22 cellular contexts compared by ENCODE assay signal in the genomic region with DNA sequence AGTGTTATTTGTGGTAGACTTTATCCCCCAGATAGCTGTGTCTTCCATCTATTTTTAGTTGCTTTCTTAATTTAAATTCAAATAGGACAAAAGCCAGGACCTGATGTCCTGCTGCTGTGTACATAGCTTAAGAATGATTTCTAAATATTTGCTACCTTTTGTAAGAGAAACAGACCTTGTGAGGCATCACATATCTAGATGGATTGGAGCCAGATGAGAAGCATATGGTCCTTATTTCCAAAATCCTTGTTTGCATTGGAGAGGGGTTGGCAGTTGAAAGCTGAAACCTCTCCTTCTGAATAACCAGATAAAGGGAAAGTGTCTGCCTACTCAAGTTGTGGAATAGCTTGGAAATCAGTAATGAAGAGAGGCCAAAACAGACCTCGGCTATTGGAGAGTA. TPM values are rescaled to one million over a fixed set of nuclear protein-coding genes. Genes with fewer than 3 reads are reported as not detected.
DNase-seq lines count a peak whose midpoint lies in the region; ATAC-seq lines count a peak whose summit lies in the region.
"Had no signal": no experiment of that assay in that cellular context is flagged by ENCODE, and none has a peak within 500 bp of the region (broad histone marks: within the 10 kb centered on the region; RNA-seq: fewer than 3 reads in every experiment).

No MANE protein-coding gene starts in this region.

- no peaks in the 10 kb centered on the region for H3K9me3 Mint-ChIP-seq in activated CD4-positive, alpha-beta T cell treated with anti-CD3 and anti-CD28 coated beads, Interleukin-2, amount 10 ng/mL, durations not matched to agents 7 days and 5 days

- H3K27me3 Mint-ChIP-seq in activated CD4-positive, alpha-beta T cell treated with anti-CD3 and anti-CD28 coated beads, Interleukin-2, amount 10 ng/mL, durations not matched to agents 7 days and 5 days: peaks cover 4% of the 10 kb centered on the region

- H3K36me3 Mint-ChIP-seq in activated CD4-positive, alpha-beta T cell treated with anti-CD3 and anti-CD28 coated beads, Interleukin-2, amount 10 ng/mL, durations not matched to agents 7 days and 5 days (ENCODE audit: low read depth): no peaks in the 10 kb centered on the region

- in situ Hi-C loops in ACHN (cut with HindIII; ENCODE audit: low pct_ligation_motif_present, low pct_unique_long_range_greater_than_20kb, low sequenced_read_pairs): no loop called here

- no peak overlapping the region for H3K4me3 Mint-ChIP-seq in activated CD4-positive, alpha-beta T cell treated with anti-CD3 and anti-CD28 coated beads, Interleukin-2, amount 10 ng/mL, durations not matched to agents 7 days and 5 days
- H3K4me3 Mint-ChIP-seq: CD14-positive monocyte, neural progenitor cell had no signal

- POLR2A ChIA-PET in activated CD4-positive, alpha-beta T cell treated with anti-CD3 and anti-CD28 coated beads, Interleukin-2, amount 10 ng/mL, durations not matched to agents 7 days and 5 days (lab: Charles Lee): no interaction called here

- CTCF ChIA-PET in activated CD4-positive, alpha-beta T cell treated with anti-CD3 and anti-CD28 coated beads, Interleukin-2, amount 10 ng/mL, durations not matched to agents 7 days and 5 days (lab: Charles Lee): no interaction called here

- H3K4me1 Mint-ChIP-seq in activated CD4-positive, alpha-beta T cell treated with anti-CD3 and anti-CD28 coated beads, Interleukin-2, amount 10 ng/mL, durations not matched to agents 7 days and 5 days: no peaks in the 10 kb centered on the region

- no peak for ATAC-seq in HG03025 (IDR thresholded peaks at IDR 0.05; ENCODE audit: low FRiP score, unreplicated experiment)
- ATAC-seq: PC-3; stimulated activated naive CD8-positive, alpha-beta T cell treated with anti-CD3 and anti-CD28 coated beads, Interleukin-15, Interleukin-2, amounts not matched to agents 100 U/mL and 50 U/mL, for 24 hours had no signal

- peak; percentile 56 for DNase-seq in NCI-H1105 treated with DMSO at 0.1 percent for 48 hours (lab: John Stamatoyannopoulos, UW)
- DNase-seq in NCI-H1105 (lab: John Stamatoyannopoulos, UW): no peak
- peak; percentile 98 for DNase-seq in NCI-H2029 treated with DMSO at 0.1 percent for 48 hours (lab: John Stamatoyannopoulos, UW)
- DNase-seq in NCI-H774 (lab: John Stamatoyannopoulos, UW): peak; percentile 38
- peak; percentile 53 for DNase-seq in fibroblast of the conjunctiva (ENCODE audit: low read depth)
- no peak for DNase-seq in ACHN
- DNase-seq in activated CD4-positive, alpha-beta T cell treated with anti-CD3 and anti-CD28 coated beads, Interleukin-2, amount 10 ng/mL, durations not matched to agents 7 days and 5 days: no peak
- DNase-seq: activated CD4-positive, alpha-beta T cell treated with anti-CD3 and anti-CD28 coated beads for 1 hour; activated CD8-positive, alpha-beta memory T cell treated with anti-CD3 and anti-CD28 coated beads, Interleukin-2, amount 50 U/mL, for 4 hours; dermis blood vessel endothelial cell; erythroblast; KBM-7; PC-3; SJCRH30; stimulated activated CD4-positive, alpha-beta T cell treated with anti-CD3 and anti-CD28 coated beads, Interleukin-15, amount 100 ng/mL, for 24 hours; stimulated activated naive CD8-positive, alpha-beta T cell treated with anti-CD3 and anti-CD28 coated beads, Interleukin-15, Interleukin-2, amounts not matched to agents 100 U/mL and 50 U/mL, for 24 hours; T1000; upper lobe of left lung had no signal

- H3K27ac Mint-ChIP-seq in activated CD4-positive, alpha-beta T cell treated with anti-CD3 and anti-CD28 coated beads, Interleukin-2, amount 10 ng/mL, durations not matched to agents 7 days and 5 days: no peak overlapping the region
- H3K27ac Mint-ChIP-seq: CD14-positive monocyte, neural progenitor cell had no signal

RNA-seq across cellular contexts. Expression of a gene that starts 50.7 kb away (rescaled TPM):
- total RNA-seq in activated CD4-positive, alpha-beta T cell treated with anti-CD3 and anti-CD28 coated beads, Interleukin-2, amount 10 ng/mL, durations not matched to agents 7 days and 5 days: under 1 TPM in 1 of 2 experiments, not detected in 1; 0.23 TPM
- total RNA-seq: dermis blood vessel endothelial cell, PC-3, renal cortical epithelial cell, SJCRH30 had no signal

Comparison
In these comparisons a context has a peak if more than half of its experiments do, and no peak if none do; other contexts are left out.
1. DNase-seq: peak in NCI-H1105 treated with DMSO at 0.1 percent for 48 hours (single experiment), NCI-H2029 treated with DMSO at 0.1 percent for 48 hours (single experiment), NCI-H774 (single experiment) and fibroblast of the conjunctiva (single experiment); none in NCI-H1105 (single experiment), ACHN (single experiment) and activated CD4-positive, alpha-beta T cell treated with anti-CD3 and anti-CD28 coated beads, Interleukin-2, amount 10 ng/mL, durations not matched to agents 7 days and 5 days (single experiment).